In the genomic region with DNA sequence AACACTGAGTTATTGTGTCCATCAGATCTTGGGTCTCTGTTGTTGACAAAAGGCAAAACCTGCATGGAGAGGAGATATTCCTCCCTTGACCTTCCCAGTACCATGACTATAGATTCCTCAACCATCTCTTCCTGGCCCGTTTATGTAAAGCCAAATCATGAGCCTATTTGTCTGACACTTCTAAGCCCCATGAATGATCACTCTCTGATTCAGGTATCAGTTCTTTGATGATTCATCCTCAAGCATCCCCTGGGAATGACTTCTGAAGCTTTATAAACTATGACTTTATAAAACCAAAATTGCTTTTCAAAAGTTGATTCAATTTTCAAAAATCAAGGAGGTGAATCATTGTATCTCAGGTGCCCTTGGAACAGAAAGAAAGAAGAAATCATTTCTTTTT, we compare ENCODE assay signal across 25 cellular contexts.
"Had no signal": no experiment of that assay in that cellular context is flagged by ENCODE, and none has a peak within 500 bp of the region (broad histone marks: within the 10 kb centered on the region; RNA-seq: fewer than 3 reads in every experiment).

No MANE protein-coding gene starts in this region.

- H3K4me1 ChIP-seq: esophagus muscularis mucosa, heart left ventricle had no signal

- DNase-seq: activated CD4-positive, alpha-beta T cell treated with anti-CD3 and anti-CD28 coated beads, Interleukin-2, amount 50 U/mL, for 48 hours; activated CD8-positive, alpha-beta memory T cell treated with anti-CD3 and anti-CD28 coated beads, Interleukin-2, amount 50 U/mL, for 48 hours; activated naive CD4-positive, alpha-beta T cell treated with Interleukin-2 at 50 U/mL for 16 hours; activated naive CD8-positive, alpha-beta T cell treated with anti-CD3 and anti-CD28 coated beads, Interleukin-2, amount 50 U/mL, for 24 hours; activated T-cell treated with anti-CD3 and anti-CD28 coated beads, Interleukin-2, amount 50 U/mL, for 4 hours; anterior cingulate cortex; body of pancreas; central memory CD4-positive, alpha-beta T cell; effector memory CD4-positive, alpha-beta T cell; heart left ventricle; left colon; mesenchymal stem cell; nephron progenitor cell; pancreas; right cardiac atrium; stimulated activated CD4-positive, alpha-beta T cell treated with anti-CD3 and anti-CD28 coated beads, Interleukin-12 subunit alpha, Interleukin-12 subunit beta, amount 100 ng/mL, for 4 hours; stimulated activated CD4-positive, alpha-beta T cell treated with anti-CD3 and anti-CD28 coated beads, Interleukin-4, amount 100 ng/mL, for 4 hours; stimulated activated naive CD8-positive, alpha-beta T cell treated with anti-CD3 and anti-CD28 coated beads, Interleukin-15, Interleukin-2, amounts not matched to agents 100 U/mL and 50 U/mL, for 24 hours; T1000; thyroid gland had no signal

- H3K36me3 ChIP-seq: esophagus muscularis mucosa, heart left ventricle, pancreas, thyroid gland had no signal

- H3K9me3 ChIP-seq: body of pancreas, esophagus muscularis mucosa, heart left ventricle, pancreas, thyroid gland had no signal

- H3K9me3 Mint-ChIP-seq: activated naive CD8-positive, alpha-beta T cell treated with anti-CD3 and anti-CD28 coated beads, Interleukin-2, amount 50 U/mL, for 24 hours; activated T-cell treated with anti-CD3 and anti-CD28 coated beads, Interleukin-2, amount 50 U/mL, for 4 hours; nephron progenitor cell; T-helper 1 cell treated with Interleukin-12 subunit alpha and Interleukin-12 subunit beta and Interleukin-4 antibody, amounts not matched to agents 30 μg/mL and 1 μg/mL, for 36 hours had no signal

- H3K27me3 ChIP-seq: body of pancreas, esophagus muscularis mucosa, heart left ventricle, pancreas, thyroid gland had no signal

- FAIRE-seq: colon, islet of Langerhans, pancreas had no signal

- H3K36me3 Mint-ChIP-seq: WTC11 had no signal

- H3K27ac ChIP-seq: body of pancreas, esophagus muscularis mucosa, heart left ventricle, pancreas, thyroid gland had no signal

- H3K27ac Mint-ChIP-seq: activated naive CD8-positive, alpha-beta T cell treated with anti-CD3 and anti-CD28 coated beads, Interleukin-2, amount 50 U/mL, for 24 hours; nephron progenitor cell; T-helper 1 cell treated with Interleukin-12 subunit alpha and Interleukin-12 subunit beta and Interleukin-4 antibody, amounts not matched to agents 30 μg/mL and 1 μg/mL, for 36 hours; WTC11 had no signal

- ATAC-seq: activated naive CD8-positive, alpha-beta T cell treated with anti-CD3 and anti-CD28 coated beads, Interleukin-2, amount 50 U/mL, for 24 hours; activated T-cell treated with anti-CD3 and anti-CD28 coated beads, Interleukin-2, amount 50 U/mL, for 4 hours; body of pancreas; heart left ventricle; left colon; pancreas; right cardiac atrium; stimulated activated naive CD8-positive, alpha-beta T cell treated with anti-CD3 and anti-CD28 coated beads, Interleukin-15, Interleukin-2, amounts not matched to agents 100 U/mL and 50 U/mL, for 24 hours; WTC11 had no signal

- H3K4me3 ChIP-seq: body of pancreas, esophagus muscularis mucosa, heart left ventricle, pancreas, thyroid gland had no signal
